Comparison of ENCODE assay signal across 22 cellular contexts in the genomic region with DNA sequence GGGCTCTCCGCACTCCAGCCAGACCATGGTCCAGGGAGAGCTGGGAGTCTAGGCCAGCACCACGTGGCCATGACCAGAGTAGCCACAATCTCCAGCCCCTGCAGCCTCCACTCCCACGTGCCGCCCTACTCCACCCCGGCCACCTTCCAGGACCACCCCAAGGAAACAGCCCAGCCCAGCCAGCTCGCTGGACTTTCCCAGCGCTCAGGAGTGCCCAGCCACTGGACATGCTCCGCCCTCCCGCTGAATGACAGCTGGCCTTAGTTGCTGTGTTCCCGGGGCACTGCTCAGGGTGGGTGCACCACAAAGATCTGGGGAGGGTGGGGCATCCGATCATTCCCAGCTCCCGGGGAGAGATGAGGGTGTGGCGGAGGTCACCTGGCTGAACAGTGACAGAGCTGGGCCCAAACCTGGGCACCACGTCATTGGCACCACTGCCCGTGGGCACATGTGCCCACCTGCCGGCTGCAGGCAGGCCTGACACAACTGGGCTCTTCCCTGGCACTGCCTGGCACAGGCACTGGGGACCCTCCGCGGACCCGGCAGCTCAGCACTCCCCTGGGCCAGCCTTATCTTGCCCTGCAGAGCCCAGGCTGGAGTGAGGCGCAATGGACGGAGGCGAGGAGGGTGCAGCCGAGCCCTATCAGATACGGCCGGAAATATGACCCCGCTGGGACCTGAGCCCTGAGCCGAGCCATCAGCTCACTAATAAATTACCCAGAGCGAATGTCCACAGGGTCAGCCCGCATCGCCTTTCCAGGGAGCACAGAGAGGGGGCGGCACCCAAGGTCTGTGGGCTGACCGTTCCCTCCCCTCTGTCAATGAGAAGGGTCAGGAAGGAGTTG. TPM values are rescaled to one million over a fixed set of nuclear protein-coding genes. Genes with fewer than 3 reads are reported as not detected.
DNase-seq lines count a peak whose midpoint lies in the region; ATAC-seq, FAIRE-seq and TF ChIP-seq lines count a peak whose summit lies in the region.
"Had no signal": no experiment of that assay in that cellular context is flagged by ENCODE, and none has a peak within 500 bp of the region (broad histone marks: within the 10 kb centered on the region; RNA-seq: fewer than 3 reads in every experiment).

No MANE protein-coding gene starts in this region.

- no peaks in the 10 kb centered on the region for H3K4me1 Mint-ChIP-seq in Caco-2 (ENCODE audit: low read depth, unreplicated experiment)

- no peak for TF ChIP-seq EP300 in stomach (IDR thresholded peaks at IDR 0.05)

- CTCF ChIA-PET in Caco-2 (lab: Charles Lee): interaction anchor here (1.6 kb wide), 1 partner anchor 14 kb away, joined by 10 read pairs; no protein-coding TSS in a partner anchor

- no peaks in the 10 kb centered on the region for H3K9me3 Mint-ChIP-seq in Caco-2 (ENCODE audit: unreplicated experiment)

- H3K36me3 ChIP-seq in adipocyte (ENCODE audit: control insufficient read depth, insufficient read depth, low read length, severe bottlenecking) (no peaks in the 10 kb centered on the region), kidney (ENCODE audit: control insufficient read depth in 1 of 2, insufficient read depth in 2 of 2, low read length in 2 of 2) (no peaks in the 10 kb centered on the region), mucosa of rectum (ENCODE audit: control insufficient read depth in 2 of 2, insufficient read depth in 2 of 2, low read length in 2 of 2) (no peaks in the 10 kb centered on the region), stomach (no peaks in the 10 kb centered on the region), Caco-2 (ENCODE audit: control insufficient read depth, insufficient read depth, low read length) (no peaks in the 10 kb centered on the region)
- H3K36me3 ChIP-seq: BE2C had no signal

- H3K27me3 ChIP-seq in adipocyte (replicated peaks; ENCODE audit: control insufficient read depth, insufficient read depth, low read length) (peaks cover 26% of the 10 kb centered on the region), mucosa of rectum (ENCODE audit: control insufficient read depth in 2 of 2, insufficient read depth in 2 of 2, low read length in 2 of 2) (no peaks in the 10 kb centered on the region), stomach (peaks cover 0 to 76% (median 8%) of the 10 kb centered on the region in 3 donors), Caco-2 (replicated peaks; ENCODE audit: control insufficient read depth, insufficient read depth, low read length) (no peaks in the 10 kb centered on the region)
- H3K27me3 ChIP-seq: BE2C had no signal

- H3K4me3 Mint-ChIP-seq in Caco-2 (ENCODE audit: unreplicated experiment): no peak overlapping the region

- H3K9ac ChIP-seq in adipocyte (ENCODE audit: low read length): peak overlapping the region; percentile 34
- H3K9ac ChIP-seq in kidney (ENCODE audit: low read length in 2 of 2): no peak overlapping the region
- H3K9ac ChIP-seq in mucosa of rectum (ENCODE audit: low read depth in 1 of 2, low read length in 2 of 2): no peak overlapping the region

- 39 to 65% (median 45%) methylated on average over 19 to 32 of the region's 32 CpGs for WGBS in stomach, 5 donors

- H3K27ac Mint-ChIP-seq in Caco-2 (ENCODE audit: unreplicated experiment): no peak overlapping the region

- ATAC-seq in HG03108 (IDR thresholded peaks at IDR 0.05; ENCODE audit: unreplicated experiment): no peak
- no peak for ATAC-seq in GM19397 (IDR thresholded peaks at IDR 0.05; ENCODE audit: unreplicated experiment)

- POLR2A ChIA-PET in Caco-2 (lab: Charles Lee): no interaction called here

- FAIRE-seq in kidney (lab: Jason Lieb, UNC): no peak
- FAIRE-seq: GM19239 had no signal

- no peaks in the 10 kb centered on the region for H3K9me3 ChIP-seq in adipocyte (ENCODE audit: control insufficient read depth, low read length)
- H3K9me3 ChIP-seq in kidney (ENCODE audit: control insufficient read depth in 1 of 2, low read length in 2 of 2): no peaks in the 10 kb centered on the region
- H3K9me3 ChIP-seq in mucosa of rectum (ENCODE audit: control insufficient read depth in 2 of 2, low read length in 2 of 2): no peaks in the 10 kb centered on the region
- H3K9me3 ChIP-seq in stomach: no peaks in the 10 kb centered on the region
- no peaks in the 10 kb centered on the region for H3K9me3 ChIP-seq in Caco-2
- H3K9me3 ChIP-seq: BE2C had no signal

- DNase-seq in adipocyte (ENCODE audit: low read depth) (no peak), kidney (peak; percentile 89), stomach (peak; percentile 34), Caco-2 (no peak)
- no peak for DNase-seq in activated CD4-positive, alpha-beta T cell treated with anti-CD3 and anti-CD28 coated beads, Interleukin-2, amount 50 U/mL, for 4 hours
- DNase-seq: BE2C, EL, GF-D8, KG1, NCI-H1092 treated with DMSO at 0.1 percent for 48 hours, NCI-H146, NCI-H2029 treated with DMSO at 0.1 percent for 48 hours, NCI-H226, NCI-H524 treated with DMSO at 0.1 percent for 48 hours, NCI-H82, SIG-M5 had no signal

- TF ChIP-seq CTCF in kidney (IDR thresholded peaks at IDR 0.05; ENCODE audit: borderline replicate concordance, extremely low read depth, insufficient read depth) (no peak), stomach (IDR thresholded peaks at IDR 0.05) (no peak), Caco-2 (IDR thresholded peaks at IDR 0.05; ENCODE audit: insufficient read depth in 1 of 2, low read depth in 1 of 2, low read length in 1 of 2, severe bottlenecking in 1 of 2, unreplicated experiment in 1 of 2) (no peak)

- intact Hi-C loops in kidney (cut with DNase I) (no loop called here), stomach (cut with DNase I; ENCODE audit: low total_unique reads) (no loop called here), Caco-2 (cut with micrococcal nuclease; ENCODE audit: unreplicated experiment) (loop anchor here (2.0 kb wide), 1 partner anchor 61 kb away; no protein-coding TSS in a partner anchor)

- BruUV-seq in Caco-2 (replicated peaks; lab: Mats Ljungman, UMichigan): no TSS peak

- no peaks in the 10 kb centered on the region for H3K27me3 Mint-ChIP-seq in Caco-2 (ENCODE audit: insufficient read depth, unreplicated experiment)

- H3K4me1 ChIP-seq in adipocyte (ENCODE audit: control insufficient read depth, insufficient read depth, low read length) (peaks cover 46% of the 10 kb centered on the region), kidney (ENCODE audit: control insufficient read depth in 1 of 2, insufficient read depth in 1 of 2, low read depth in 1 of 2, low read length in 2 of 2) (peaks cover 4 to 23% of the 10 kb centered on the region in 2 donors), mucosa of rectum (ENCODE audit: control insufficient read depth in 2 of 2, insufficient read depth in 2 of 2, low read length in 2 of 2) (peaks cover 19 to 21% of the 10 kb centered on the region in 2 donors), stomach (peaks cover 38 to 66% (median 61%) of the 10 kb centered on the region in 4 donors), Caco-2 (peaks cover 21% of the 10 kb centered on the region)

- no peak for TF ChIP-seq POLR2A in stomach (IDR thresholded peaks at IDR 0.05)

- no peaks in the 10 kb centered on the region for H3K36me3 Mint-ChIP-seq in Caco-2 (ENCODE audit: insufficient read depth, unreplicated experiment)

- H3K4me3 ChIP-seq in adipocyte (ENCODE audit: low read length): no peak overlapping the region
- H3K4me3 ChIP-seq in kidney (ENCODE audit: low read length in 2 of 2): no peak overlapping the region
- H3K4me3 ChIP-seq in mucosa of rectum (ENCODE audit: low read length in 2 of 2): no peak overlapping the region
- H3K4me3 ChIP-seq in stomach: no peak overlapping the region
- H3K4me3 ChIP-seq in Caco-2 (ENCODE audit: low read depth, low read length): no peak overlapping the region

- peak overlapping the region in 1 of 2 donors; percentile 43 for H3K27ac ChIP-seq in kidney (ENCODE audit: low read depth in 2 of 2, low read length in 2 of 2)
- peak overlapping the region; percentile 62 to 82 for H3K27ac ChIP-seq in mucosa of rectum (ENCODE audit: low read depth in 2 of 2, low read length in 2 of 2)
- H3K27ac ChIP-seq in stomach: peak overlapping the region in 1 of 5 donors; percentile 23

RNA-seq across cellular contexts. Expression of gene C14orf180, which starts 1.9 kb away (rescaled TPM):
- total RNA-seq in kidney (2.1 TPM), stomach (1 to 10 TPM in 2 of 5 donors, under 1 TPM in 2, not detected in 1; 0.37 to 3.8 (median 1.4) TPM), Caco-2 (2022) (not detected in 2 replicates)
- polyA plus RNA-seq in kidney (ENCODE audit: insufficient read depth, low read depth, low replicate concordance) (3.1 TPM), stomach (under 1 TPM; 0.31 to 0.75 (median 0.40) TPM)
- total RNA-seq: A673, H4 had no signal

RNA-seq across cellular contexts. Expression of gene TMEM179, which starts 26.9 kb away (rescaled TPM):
- total RNA-seq in kidney: 0.50 TPM
- polyA plus RNA-seq in kidney (ENCODE audit: insufficient read depth, low read depth, low replicate concordance): 0.67 TPM
- 1 to 10 TPM in 1 of 5 donors, under 1 TPM in 2, not detected in 2; 0.58 to 4.6 (median 0.92) TPM for total RNA-seq in stomach
- 1 to 10 TPM in 1 of 3 donors, under 1 TPM in 1, not detected in 1; 0.87 to 1.4 TPM for polyA plus RNA-seq in stomach
- total RNA-seq in Caco-2 (2022): not detected in 2 replicates
- total RNA-seq: H4 had no signal

Comparison
In these comparisons a context has a peak if more than half of its experiments do, and no peak if none do; other contexts are left out.
1. DNase-seq: peak in kidney (single experiment) and stomach (single experiment); none in adipocyte (single experiment), activated CD4-positive, alpha-beta T cell treated with anti-CD3 and anti-CD28 coated beads, Interleukin-2, amount 50 U/mL, for 4 hours (0 of 2) and Caco-2 (0 of 2).